36 cellular contexts compared by ENCODE assay signal in the genomic region with DNA sequence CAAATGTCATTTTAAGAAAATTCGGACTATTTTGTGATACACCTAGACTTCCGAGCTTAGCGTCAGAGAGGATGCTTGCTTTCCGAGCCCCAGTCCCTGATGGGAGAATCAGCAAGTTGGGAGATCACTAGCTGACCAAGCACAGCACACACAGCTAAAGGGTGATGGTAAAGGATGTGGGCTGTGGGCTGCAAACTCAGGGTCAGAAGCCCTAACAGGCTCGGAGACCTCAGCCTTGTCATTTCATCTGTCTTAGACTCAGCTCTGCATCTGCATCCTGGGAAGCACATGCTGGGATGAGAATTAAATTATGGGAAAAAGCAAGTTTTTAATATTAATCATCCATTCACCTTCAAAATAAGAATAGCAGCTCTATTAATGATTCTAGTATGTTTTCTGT.
"Had no signal": no experiment of that assay in that cellular context is flagged by ENCODE, and none has a peak within 500 bp of the region (broad histone marks: within the 10 kb centered on the region; RNA-seq: fewer than 3 reads in every experiment).

No MANE protein-coding gene starts in this region.

- H3K27ac ChIP-seq: adrenal gland, body of pancreas, breast epithelium, RWPE1, VCaP had no signal

- DNase-seq: activated B cell treated with CpG ODN at 0.5 μM for 24 hours; activated CD4-positive, alpha-beta memory T cell treated with anti-CD3 and anti-CD28 coated beads for 36 hours; activated CD4-positive, alpha-beta T cell treated with anti-CD3 and anti-CD28 coated beads for 4 hours; activated CD4-positive, alpha-beta T cell treated with anti-CD3 and anti-CD28 coated beads, Interleukin-2, amount 50 U/mL, for 1 hour; activated CD4-positive, CD25-positive, alpha-beta regulatory T cell treated with anti-CD3 and anti-CD28 coated beads, Interleukin-2, amount 50 U/mL, for 72 hours; activated effector memory CD4-positive, alpha-beta T cell treated with Interleukin-2 at 50 U/mL for 16 hours; activated naive CD4-positive, alpha-beta T cell; activated naive CD4-positive, alpha-beta T cell treated with anti-CD3 and anti-CD28 coated beads, Interleukin-2, amount 50 U/mL, for 16 hours; activated T-cell treated with anti-CD3 and anti-CD28 coated beads for 4 hours; activated T-cell treated with anti-CD3 and anti-CD28 coated beads, Interleukin-2, amount 50 U/mL, for 4 hours; adrenal gland; body of pancreas; caudate nucleus; NCI-H1092 treated with DMSO at 0.1 percent for 48 hours; NCI-H1417; NCI-H146; NCI-H187; NCI-H2029 treated with DMSO at 0.1 percent for 48 hours; NCI-H2107; NCI-H2171; NCI-H510A; NCI-H526; NCI-H748 treated with DMSO at 0.1 percent for 48 hours; NK-92 treated with Interleukin-12 subunit alpha and Interleukin-12 subunit beta, amount 100 ng/mL, for 24 hours; PC-3; SIG-M5; T-cell; T-helper 2 cell; T-helper 9 cell had no signal

- ATAC-seq: activated T-cell treated with anti-CD3 and anti-CD28 coated beads, Interleukin-2, amount 50 U/mL, for 4 hours; body of pancreas; K562; PC-3; Right ventricle myocardium inferior; SK-N-SH treated with all-trans-retinoic acid at 6 μM for 48 hours; T-cell had no signal

- H3K27ac Mint-ChIP-seq: activated B cell treated with CpG ODN at 0.5 μM for 24 hours; activated CD4-positive, alpha-beta memory T cell treated with anti-CD3 and anti-CD28 coated beads for 36 hours; T-cell had no signal

- H3K4me3 ChIP-seq: adrenal gland, body of pancreas, breast epithelium, K562 had no signal

- H3K4me1 Mint-ChIP-seq: activated B cell treated with CpG ODN at 0.5 μM for 24 hours had no signal

- H3K9me3 Mint-ChIP-seq: activated B cell treated with CpG ODN at 0.5 μM for 24 hours; activated CD4-positive, alpha-beta memory T cell treated with anti-CD3 and anti-CD28 coated beads for 36 hours; activated T-cell treated with anti-CD3 and anti-CD28 coated beads, Interleukin-2, amount 50 U/mL, for 4 hours; T-cell had no signal

- H3K4me3 Mint-ChIP-seq: activated B cell treated with CpG ODN at 0.5 μM for 24 hours; activated CD4-positive, alpha-beta memory T cell treated with anti-CD3 and anti-CD28 coated beads for 36 hours; activated T-cell treated with anti-CD3 and anti-CD28 coated beads, Interleukin-2, amount 50 U/mL, for 4 hours; T-cell had no signal

- H3K9me3 ChIP-seq: adrenal gland, body of pancreas, breast epithelium had no signal

- H3K27me3 Mint-ChIP-seq: activated CD4-positive, alpha-beta memory T cell treated with anti-CD3 and anti-CD28 coated beads for 36 hours; T-cell had no signal

- H3K36me3 ChIP-seq: adrenal gland, breast epithelium had no signal

- H3K27me3 ChIP-seq: adrenal gland, body of pancreas, breast epithelium had no signal

- H3K4me1 ChIP-seq: adrenal gland, body of pancreas, breast epithelium had no signal

- FAIRE-seq: K562, RCC 7860 had no signal
